1 cellular context compared by ENCODE assay signal in genomic region chr9:127520941-127521918, GRCh38.
A peak's percentile ranks its signal among the peaks of the same experiment; 100 is the strongest.
TF ChIP-seq lines count a peak whose summit lies in the region.

No MANE protein-coding gene starts in this region.

TF ChIP-seq in SK-N-SH, 30 proteins besides CTCF, POLR2A, EP300 and RAD21 (continued from another document):
- TF ChIP-seq, protein P1, sequence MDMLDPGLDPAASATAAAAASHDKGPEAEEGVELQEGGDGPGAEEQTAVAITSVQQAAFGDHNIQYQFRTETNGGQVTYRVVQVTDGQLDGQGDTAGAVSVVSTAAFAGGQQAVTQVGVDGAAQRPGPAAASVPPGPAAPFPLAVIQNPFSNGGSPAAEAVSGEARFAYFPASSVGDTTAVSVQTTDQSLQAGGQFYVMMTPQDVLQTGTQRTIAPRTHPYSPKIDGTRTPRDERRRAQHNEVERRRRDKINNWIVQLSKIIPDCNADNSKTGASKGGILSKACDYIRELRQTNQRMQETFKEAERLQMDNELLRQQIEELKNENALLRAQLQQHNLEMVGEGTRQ (IDR thresholded peaks at IDR 0.05; ENCODE audit: borderline replicate concordance, low read depth, low read length), result no peak
- TF ChIP-seq TAF1 (IDR thresholded peaks at IDR 0.05; ENCODE audit: borderline replicate concordance, low read depth, low read length) (no peak), ZBTB33 (IDR thresholded peaks at IDR 0.05; ENCODE audit: borderline replicate concordance, low read depth) (no peak), GABPA (IDR thresholded peaks at IDR 0.05; ENCODE audit: low read depth) (no peak), USF1 (IDR thresholded peaks at IDR 0.05; ENCODE audit: borderline replicate concordance, low read depth) (no peak), MAX (IDR thresholded peaks at IDR 0.05; ENCODE audit: low read depth) (peak; percentile 60), NFIC (IDR thresholded peaks at IDR 0.05; ENCODE audit: borderline replicate concordance) (peak; percentile 70), RXRA (IDR thresholded peaks at IDR 0.05; ENCODE audit: borderline replicate concordance, low read depth) (peak; percentile 69; the same call in 1 of the 2 replicates), TEAD4 (IDR thresholded peaks at IDR 0.05; ENCODE audit: borderline replicate concordance, insufficient read depth) (peak; percentile 75), REST (IDR thresholded peaks at IDR 0.05; ENCODE audit: low read depth, low read length) (no peak), EZH2phosphoT487 (IDR thresholded peaks at IDR 0.05; ENCODE audit: borderline replicate concordance, low read depth) (no peak), POLR2AphosphoS5 (IDR thresholded peaks at IDR 0.05; ENCODE audit: low read depth, low read length) (no peak; the same call in 1 of the 2 replicates), YY1 (IDR thresholded peaks at IDR 0.05; ENCODE audit: low read depth) (no peak)
- TF ChIP-seq, protein P2, sequence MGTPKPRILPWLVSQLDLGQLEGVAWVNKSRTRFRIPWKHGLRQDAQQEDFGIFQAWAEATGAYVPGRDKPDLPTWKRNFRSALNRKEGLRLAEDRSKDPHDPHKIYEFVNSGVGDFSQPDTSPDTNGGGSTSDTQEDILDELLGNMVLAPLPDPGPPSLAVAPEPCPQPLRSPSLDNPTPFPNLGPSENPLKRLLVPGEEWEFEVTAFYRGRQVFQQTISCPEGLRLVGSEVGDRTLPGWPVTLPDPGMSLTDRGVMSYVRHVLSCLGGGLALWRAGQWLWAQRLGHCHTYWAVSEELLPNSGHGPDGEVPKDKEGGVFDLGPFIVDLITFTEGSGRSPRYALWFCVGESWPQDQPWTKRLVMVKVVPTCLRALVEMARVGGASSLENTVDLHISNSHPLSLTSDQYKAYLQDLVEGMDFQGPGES (IDR thresholded peaks at IDR 0.05; ENCODE audit: low read depth, low read length), result no peak
